9 cellular contexts compared by ENCODE assay signal in the genomic region with DNA sequence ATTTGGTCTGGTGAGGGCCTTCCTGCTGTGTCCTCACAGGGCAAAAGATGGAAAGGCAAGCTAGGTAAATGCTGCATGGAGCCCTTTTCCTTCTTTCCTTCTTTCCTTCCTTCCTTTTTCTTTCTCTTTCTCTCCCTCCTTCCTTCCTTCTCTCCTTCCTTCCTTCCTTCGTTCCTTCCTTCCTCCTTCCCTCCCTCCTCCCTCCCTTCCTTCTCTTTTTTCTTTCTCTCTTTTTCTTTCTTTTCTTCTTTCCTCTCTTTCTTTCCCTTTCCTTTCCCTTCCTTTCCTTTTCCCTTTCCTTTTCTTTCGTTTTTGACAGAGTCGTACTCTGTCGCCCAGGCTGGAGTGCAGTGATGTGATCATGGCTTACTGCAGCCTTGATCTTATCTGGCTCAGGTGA. TPM values are rescaled to one million over a fixed set of nuclear protein-coding genes. Genes with fewer than 3 reads are reported as not detected.
"Had no signal": no experiment of that assay in that cellular context is flagged by ENCODE, and none has a peak within 500 bp of the region (broad histone marks: within the 10 kb centered on the region; RNA-seq: fewer than 3 reads in every experiment).

No MANE protein-coding gene starts in this region.

- H3K9ac ChIP-seq: KMS-11 had no signal

- DNase-seq: IMR-90, Karpas-422, KBM-7, KG1 had no signal

- H3K27me3 Mint-ChIP-seq: IgD-negative memory B cell had no signal

- H3K9me3 Mint-ChIP-seq: IgD-negative memory B cell had no signal

- H3K27ac ChIP-seq: HL-60, KMS-11 had no signal

- H3K36me3 Mint-ChIP-seq: IgD-negative memory B cell had no signal

- H3K4me3 Mint-ChIP-seq: IgD-negative memory B cell had no signal

- H3K4me2 ChIP-seq: KMS-11 had no signal

- FAIRE-seq: HTR-8/SVneo had no signal

RNA-seq across cellular contexts. Expression of a gene that starts 23.1 kb away (rescaled TPM):
- total RNA-seq: HT-29 had no signal
